Comparison of ENCODE assay signal across 1 cellular context in the genomic region with DNA sequence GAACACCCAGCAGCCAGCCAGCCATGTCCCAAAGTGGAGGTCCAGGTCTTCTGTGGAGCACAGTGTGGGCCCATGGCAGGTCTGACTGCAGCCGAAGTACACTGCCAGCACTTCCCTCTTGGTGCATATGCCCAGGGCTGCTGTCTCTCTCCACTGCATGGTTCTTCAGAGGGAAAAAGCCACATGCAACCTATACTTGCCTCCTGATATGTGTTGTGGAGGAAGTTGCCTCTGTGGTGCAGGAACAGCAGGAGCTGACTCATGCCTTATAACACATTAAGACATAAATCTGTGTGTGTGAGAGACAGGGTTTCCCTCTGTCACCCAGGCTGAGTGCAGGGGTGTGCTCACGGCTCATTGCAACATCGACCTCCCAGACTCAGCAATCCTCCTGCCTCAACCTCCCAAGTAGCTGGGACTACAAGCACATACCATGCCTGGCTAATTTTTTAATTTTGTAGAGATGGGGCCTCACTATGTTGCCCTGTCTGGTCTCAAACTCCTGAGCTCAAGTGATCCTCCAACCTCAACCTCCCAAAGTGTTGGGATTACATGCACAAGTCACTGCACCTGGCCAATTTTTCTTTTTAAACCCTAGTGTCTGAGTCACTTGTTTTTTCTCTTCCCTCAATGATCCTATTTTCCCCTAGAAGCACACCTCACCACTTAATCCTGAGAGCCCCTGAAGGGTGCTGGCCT.
TF ChIP-seq lines count a peak whose summit lies in the region.

No MANE protein-coding gene starts in this region.

TF ChIP-seq in IMR-90, 13 proteins besides CTCF, POLR2A, EP300 and RAD21 (continued from another document):
- no peak for TF ChIP-seq FOS (IDR thresholded peaks at IDR 0.05; ENCODE audit: low read depth, low read length)
